In genomic region chr7:129215691-129216090, GRCh38 we compare ENCODE assay signal across 2 cellular contexts.
TF ChIP-seq lines count a peak whose summit lies in the region.

No MANE protein-coding gene starts in this region.

TF ChIP-seq in Ishikawa, 13 proteins besides CTCF, POLR2A, EP300 and RAD21:
- peak; percentile 14; the same call in 1 of the 2 replicates for TF ChIP-seq TEAD4 (IDR thresholded peaks at IDR 0.05)
- TF ChIP-seq MAX (IDR thresholded peaks at IDR 0.05), result peak; percentile 49
- TF ChIP-seq NFIC (IDR thresholded peaks at IDR 0.05), result peak; percentile 66
TF ChIP-seq in Ishikawa: peak in this region for 3; not testable (repeated sequence) for 10.

TF ChIP-seq in GM12878, 131 proteins besides CTCF, POLR2A, EP300 and RAD21:
- TF ChIP-seq PAX5 (IDR thresholded peaks at IDR 0.05; ENCODE audit: borderline replicate concordance, low read depth, low read length), result 0 out of 2 replicates have a peak, but pooled peaks have one; percentile 8
